In genomic region chr13:100875392-100876043, GRCh38 we compare ENCODE assay signal across 1 cellular context.
TF ChIP-seq lines count a peak whose summit lies in the region.

No MANE protein-coding gene starts in this region.

TF ChIP-seq in SK-N-SH, 30 proteins besides CTCF, POLR2A, EP300 and RAD21 (continued from another document):
- TF ChIP-seq CHD2 (IDR thresholded peaks at IDR 0.05; ENCODE audit: low read length, partially characterized antibody): no peak
- TF ChIP-seq TCF12 (IDR thresholded peaks at IDR 0.05): 0 out of 2 replicates have a peak, but pooled peaks have one; percentile 16
- no peak for TF ChIP-seq RFX5 (IDR thresholded peaks at IDR 0.05; ENCODE audit: low read length)
- TF ChIP-seq USF2 (IDR thresholded peaks at IDR 0.05; ENCODE audit: borderline replicate concordance, low read depth, low read length): no peak
TF ChIP-seq in SK-N-SH: peak in this region for 5.
